In genomic region chr1:73722055-73722454, GRCh38 we compare ENCODE assay signal across 26 cellular contexts.
"Had no signal": no experiment of that assay in that cellular context is flagged by ENCODE, and none has a peak within 500 bp of the region (broad histone marks: within the 10 kb centered on the region; RNA-seq: fewer than 3 reads in every experiment).

No MANE protein-coding gene starts in this region.

- H3K27ac ChIP-seq: stomach, suprapubic skin, testis, thoracic aorta, thyroid gland, tibial artery, tibial nerve, transverse colon, upper lobe of left lung, upper lobe of right lung, uterus, vagina had no signal

- H3K4me1 ChIP-seq: stomach, suprapubic skin, testis, tibial artery, tibial nerve, transverse colon, upper lobe of left lung, upper lobe of right lung, uterus, vagina had no signal

- H3K36me3 ChIP-seq: stomach, suprapubic skin, thoracic aorta, thyroid gland, tibial artery, tibial nerve, transverse colon, upper lobe of left lung, upper lobe of right lung, uterus, vagina had no signal

- ATAC-seq: stimulated activated effector memory CD8-positive, alpha-beta T cell treated with anti-CD3 and anti-CD28 coated beads, Interleukin-12 subunit alpha, Interleukin-12 subunit beta, amount 100 ng/mL, for 72 hours; stimulated activated memory B cell treated with anti-CD40 and anti-IgM and Interleukin-4, amounts not matched to agents 10 μg/mL and 1 μg/mL and 100 μg/mL, for 72 hours; stimulated activated naive B cell treated with anti-CD40 and anti-IgM and Interleukin-4, amounts not matched to agents 10 μg/mL and 1 μg/mL and 100 μg/mL, for 72 hours; stimulated activated naive CD8-positive, alpha-beta T cell treated with anti-CD3 and anti-CD28 coated beads, Interleukin-15, amount 100 ng/mL, for 72 hours; stimulated activated naive CD8-positive, alpha-beta T cell treated with anti-CD3 and anti-CD28 coated beads, Interleukin-15, Interleukin-2, amounts not matched to agents 100 U/mL and 50 U/mL, for 24 hours; upper lobe of right lung had no signal

- H3K27me3 ChIP-seq: stomach, suprapubic skin, testis, thyroid gland, tibial artery, tibial nerve, transverse colon, upper lobe of left lung, upper lobe of right lung, uterus, vagina had no signal

- H3K9me3 ChIP-seq: stomach, suprapubic skin, testis, thoracic aorta, thyroid gland, tibial artery, tibial nerve, transverse colon, upper lobe of left lung, upper lobe of right lung, uterus, vagina had no signal

- DNase-seq: stimulated activated CD4-positive, alpha-beta T cell treated with anti-CD3 and anti-CD28 coated beads, Interleukin-2, amount 100 ng/mL, for 48 hours; stimulated activated CD4-positive, alpha-beta T cell treated with anti-CD3 and anti-CD28 coated beads, Interleukin-4, amount 100 ng/mL, for 1 hour; stimulated activated CD4-positive, alpha-beta T cell treated with anti-CD3 and anti-CD28 coated beads, Interleukin-4, amount 100 ng/mL, for 24 hours; stimulated activated CD4-positive, alpha-beta T cell treated with anti-CD3 and anti-CD28 coated beads, Interleukin-4, amount 100 ng/mL, for 4 hours; stimulated activated CD8-positive, alpha-beta memory T cell treated with anti-CD3 and anti-CD28 coated beads, Interleukin-4, amount 100 ng/mL, for 48 hours; stimulated activated naive B cell treated with anti-CD40 and anti-IgM and Interleukin-4, amounts not matched to agents 10 μg/mL and 1 μg/mL and 100 μg/mL, for 72 hours; stimulated activated naive CD4-positive, alpha-beta T cell; stimulated activated naive CD4-positive, alpha-beta T cell treated with Interleukin-2 at 50 U/mL for 16 hours; stimulated activated naive CD8-positive, alpha-beta T cell treated with anti-CD3 and anti-CD28 coated beads, Interleukin-15, amount 100 ng/mL, for 72 hours; stimulated activated naive CD8-positive, alpha-beta T cell treated with anti-CD3 and anti-CD28 coated beads, Interleukin-15, Interleukin-2, amounts not matched to agents 100 U/mL and 50 U/mL, for 24 hours; stomach; substantia nigra; testis; thyroid gland; tibial artery; transverse colon; trophoblast cell; upper lobe of left lung; upper lobe of right lung; uterus had no signal

- H3K4me3 ChIP-seq: stomach, suprapubic skin, testis, thoracic aorta, thyroid gland, tibial artery, tibial nerve, transverse colon, upper lobe of left lung, upper lobe of right lung, uterus, vagina had no signal
